Comparison of ENCODE assay signal across 8 cellular contexts in the genomic region with DNA sequence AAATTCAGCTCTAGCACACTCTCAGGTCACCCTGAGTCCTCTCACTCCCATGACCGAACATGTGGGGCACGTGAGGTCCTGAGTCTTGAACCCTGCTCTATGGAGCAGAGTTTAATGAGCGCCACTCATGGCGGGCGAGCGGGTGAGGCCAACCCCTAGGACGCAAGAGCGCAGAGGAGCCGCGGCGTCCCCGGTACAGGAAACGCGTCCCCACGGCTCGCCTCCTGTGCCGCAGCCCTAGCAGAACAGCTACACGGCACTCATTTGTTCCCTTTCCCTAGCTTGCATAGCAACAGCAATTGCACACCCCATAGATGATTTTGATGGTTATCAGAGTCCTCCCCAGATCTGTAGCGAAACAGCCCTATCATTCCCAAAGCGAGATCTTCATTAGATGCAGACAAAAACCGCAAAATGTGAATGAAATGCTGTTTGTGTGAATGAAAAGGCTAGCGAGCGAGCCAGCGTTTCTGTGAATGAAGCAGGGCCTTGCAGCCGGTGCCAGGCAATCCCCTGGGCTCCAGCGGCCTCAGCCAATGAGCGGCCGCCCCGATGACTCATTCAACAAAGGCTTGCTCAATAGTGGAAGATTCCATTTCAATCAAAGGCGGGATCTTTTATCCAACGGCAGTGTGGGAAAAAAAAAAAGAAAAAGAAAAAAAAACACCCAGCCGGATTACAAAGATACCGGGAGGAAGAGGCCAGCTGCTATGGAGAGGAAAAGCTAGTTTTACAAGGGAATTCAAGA. TPM values are rescaled to one million over a fixed set of nuclear protein-coding genes. Genes with fewer than 3 reads are reported as not detected.
DNase-seq lines count a peak whose midpoint lies in the region; ATAC-seq, FAIRE-seq and TF ChIP-seq lines count a peak whose summit lies in the region.

No MANE protein-coding gene starts in this region.

- TF ChIP-seq POLR2A in esophagus squamous epithelium (IDR thresholded peaks at IDR 0.05) (peak in 1 of 4 donors; percentile 47), GM12892 (IDR thresholded peaks at IDR 0.05; ENCODE audit: low read depth, low read length) (no peak)

- H3K4me1 ChIP-seq in esophagus squamous epithelium = peaks cover 22 to 43% (median 26%) of the 10 kb centered on the region in 3 donors

- FAIRE-seq in GM12892 (lab: Jason Lieb, UNC) = no peak

- peaks cover 23% of the 10 kb centered on the region for H3K4me1 Mint-ChIP-seq in mesothelial cell of epicardium

- no peaks in the 10 kb centered on the region for H3K36me3 Mint-ChIP-seq in mesothelial cell of epicardium

- peak; percentile 63 for ATAC-seq in HG03196 (IDR thresholded peaks at IDR 0.05; ENCODE audit: unreplicated experiment)

- H3K36me3 ChIP-seq in esophagus squamous epithelium = no peaks in the 10 kb centered on the region

- no peaks in the 10 kb centered on the region for H3K9me3 ChIP-seq in esophagus squamous epithelium

- peak overlapping the region; percentile 94 for H3K27ac Mint-ChIP-seq in mesothelial cell of epicardium

- H3K9me3 Mint-ChIP-seq in mesothelial cell of epicardium = no peaks in the 10 kb centered on the region

- peaks cover 70% of the 10 kb centered on the region for H3K27me3 Mint-ChIP-seq in mesothelial cell of epicardium (ENCODE audit: low read depth)

- TF ChIP-seq CTCF in esophagus squamous epithelium (IDR thresholded peaks at IDR 0.05) (no peak), mesothelial cell of epicardium (IDR thresholded peaks at IDR 0.05; ENCODE audit: unreplicated experiment) (no peak)

- peak overlapping the region; percentile 16 to 60 (median 40) for H3K4me3 ChIP-seq in esophagus squamous epithelium

- WGBS in esophagus squamous epithelium, 2 donors = 0 to 1% methylated on average over 13 to 16 of the region's 33 CpGs

- H3K27me3 ChIP-seq in esophagus squamous epithelium = peaks cover 0 to 40% (median 10%) of the 10 kb centered on the region in 4 donors

- peak overlapping the region; percentile 71 for H3K4me3 Mint-ChIP-seq in mesothelial cell of epicardium

- peak overlapping the region; percentile 71 to 84 (median 82) for H3K27ac ChIP-seq in esophagus squamous epithelium

- intact Hi-C loops in esophagus squamous epithelium (cut with DNase I) = no loop called here

- DNase-seq in C1 segment of cervical spinal cord (lab: John Stamatoyannopoulos, UW) = peak in 13 of 14 donors; percentile 38 to 87 (median 81)
- DNase-seq in NCI-H526 treated with DMSO at 0.1 percent for 48 hours (lab: John Stamatoyannopoulos, UW) = peak; percentile 70
- DNase-seq in activated T-cell treated with anti-CD3 and anti-CD28 coated beads for 24 hours (ENCODE audit: low read depth) = peak; percentile 34
- peak; percentile 11 for DNase-seq in esophagus squamous epithelium (lab: John Stamatoyannopoulos, UW)
- peak; percentile 78 to 86 for DNase-seq in mesothelial cell of epicardium (ENCODE audit: low spot score in 2 of 2, unreplicated experiment in 2 of 2)
- peak; percentile 70 for DNase-seq in stimulated activated CD8-positive, alpha-beta memory T cell treated with anti-CD3 and anti-CD28 coated beads, Interleukin-4, amount 100 ng/mL, for 48 hours
- DNase-seq in GM12892 (ENCODE audit: insufficient read length) = no peak

RNA-seq across cellular contexts. Expression of gene SHC3, which starts 1.5 kb away (rescaled TPM):
- total RNA-seq in esophagus squamous epithelium (1 to 10 TPM in 2 of 4 donors, under 1 TPM in 2; 0.38 to 9.3 (median 4.4) TPM), mesothelial cell of epicardium (2.1 to 2.9 TPM (median 2.1 TPM) in 3 replicates)
- polyA plus RNA-seq in GM12892 (2012; ENCODE audit: missing spikeins) = 0.04 TPM
